Comparison of ENCODE assay signal across 8 cellular contexts in the genomic region with DNA sequence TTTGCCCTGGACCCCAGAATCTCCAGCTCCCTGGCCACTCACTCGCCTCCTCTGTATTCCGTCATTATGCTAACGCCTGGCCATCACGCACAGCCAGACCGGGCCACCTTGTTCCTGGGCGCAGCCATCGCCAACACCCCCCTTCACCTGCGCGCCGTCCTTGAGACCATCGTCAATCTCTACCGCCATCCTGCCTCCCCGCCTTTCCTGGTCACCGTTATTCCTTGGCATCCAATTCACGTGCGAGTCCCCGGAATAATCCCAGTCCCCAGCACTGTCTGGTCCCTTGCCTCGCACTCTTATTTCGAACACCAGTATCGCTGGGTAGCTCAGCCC. TPM values are rescaled to one million over a fixed set of nuclear protein-coding genes. Genes with fewer than 3 reads are reported as not detected.
A peak's percentile ranks its signal among the peaks of the same experiment; 100 is the strongest.
DNase-seq lines count a peak whose midpoint lies in the region; ATAC-seq, FAIRE-seq and TF ChIP-seq lines count a peak whose summit lies in the region.

No MANE protein-coding gene starts in this region.

- intact Hi-C loops in activated T-helper 2 cell treated with anti-CD3 and anti-CD28 coated beads, Interferon-gamma antibody, Interleukin-2, Interleukin-4, amounts not matched to agents 10 μg/mL and 5 μg/mL and 100 μg/mL, durations not matched to agents 14 hours and 24 hours and 36 hours (cut with micrococcal nuclease), result loop anchor here (1.0 to 2.0 kb wide), 6 partner anchors 15 to 171 kb away; a partner anchor contains a TSS

- H2AFZ ChIP-seq in hepatocyte, result peak overlapping the region; percentile 10

- no peaks in the 10 kb centered on the region for H3K9me2 ChIP-seq in hepatocyte (replicated peaks; ENCODE audit: insufficient read depth)

- DNase-seq in AG09309 (ENCODE audit: low read depth) (no peak), HFF-Myc (ENCODE audit: extremely low read depth, low read depth) (no peak), hepatocyte (ENCODE audit: low spot score) (peak; percentile 32), HTR-8/SVneo (ENCODE audit: insufficient read length, low spot score) (no peak)
- DNase-seq in activated T-helper 2 cell treated with anti-CD3 and anti-CD28 coated beads, Interferon-gamma antibody, Interleukin-2, Interleukin-4, amounts not matched to agents 10 μg/mL and 5 μg/mL and 100 μg/mL, durations not matched to agents 14 hours and 24 hours and 36 hours (ENCODE audit: low spot score), result no peak
- no peak for DNase-seq in activated CD4-positive, CD25-positive, alpha-beta regulatory T cell treated with anti-CD3 and anti-CD28 coated beads, Interleukin-2, amount 50 U/mL, for 72 hours

- H3K4me3 Mint-ChIP-seq in activated T-helper 2 cell treated with anti-CD3 and anti-CD28 coated beads, Interferon-gamma antibody, Interleukin-2, Interleukin-4, amounts not matched to agents 10 μg/mL and 5 μg/mL and 100 μg/mL, durations not matched to agents 14 hours and 24 hours and 36 hours (ENCODE audit: low read depth), result peak overlapping the region; percentile 99

- H4K20me1 ChIP-seq in hepatocyte (ENCODE audit: insufficient read depth, poor library complexity, severe bottlenecking), result no peaks in the 10 kb centered on the region

- no peak for ATAC-seq in HG03460 (IDR thresholded peaks at IDR 0.05; ENCODE audit: unreplicated experiment)

- no peaks in the 10 kb centered on the region for H3K36me3 ChIP-seq in hepatocyte (replicated peaks; ENCODE audit: insufficient read depth, low read depth)

- H3K27ac Mint-ChIP-seq in activated T-helper 2 cell treated with anti-CD3 and anti-CD28 coated beads, Interferon-gamma antibody, Interleukin-2, Interleukin-4, amounts not matched to agents 10 μg/mL and 5 μg/mL and 100 μg/mL, durations not matched to agents 14 hours and 24 hours and 36 hours, result peak overlapping the region; percentile 83

- H3K27ac ChIP-seq in hepatocyte, result peak overlapping the region; percentile 71
- H3K27ac ChIP-seq in skin epidermis, result peak overlapping the region; percentile 16 to 89 (median 85)

- no peaks in the 10 kb centered on the region for H3K27me3 ChIP-seq in hepatocyte

- H3K4me3 ChIP-seq in AG09309 (ENCODE audit: control insufficient read depth, low read depth, low read length), result peak overlapping the region; percentile 97
- peak overlapping the region; percentile 95 for H3K4me3 ChIP-seq in HFF-Myc (replicated peaks; ENCODE audit: low read depth, low read length)
- peak overlapping the region; percentile 2 for H3K4me3 ChIP-seq in hepatocyte
- peak overlapping the region; percentile 56 to 86 (median 71) for H3K4me3 ChIP-seq in skin epidermis

- peaks cover 24% of the 10 kb centered on the region for H3K36me3 Mint-ChIP-seq in activated T-helper 2 cell treated with anti-CD3 and anti-CD28 coated beads, Interferon-gamma antibody, Interleukin-2, Interleukin-4, amounts not matched to agents 10 μg/mL and 5 μg/mL and 100 μg/mL, durations not matched to agents 14 hours and 24 hours and 36 hours (ENCODE audit: low read depth)

- WGBS in hepatocyte (ENCODE audit: low lambda C conversion rate, missing lambda C conversion rate), result under 1% methylated on average over 20 of the region's 20 CpGs

- no peaks in the 10 kb centered on the region for H3K9me3 ChIP-seq in hepatocyte (ENCODE audit: low read depth)

- no peaks in the 10 kb centered on the region for H3K4me1 ChIP-seq in hepatocyte (ENCODE audit: insufficient read depth)

- peaks cover 14% of the 10 kb centered on the region for H3K79me2 ChIP-seq in hepatocyte

- TF ChIP-seq CTCF in AG09309 (IDR thresholded peaks at IDR 0.05; ENCODE audit: control insufficient read depth, insufficient read depth, low read depth, low read length, missing control alignments) (no peak), HFF-Myc (IDR thresholded peaks at IDR 0.05; ENCODE audit: low read depth, low read length, missing control alignments) (no peak), hepatocyte (IDR thresholded peaks at IDR 0.05; ENCODE audit: poor library complexity) (no peak)

- H3K4me2 ChIP-seq in hepatocyte, result peak overlapping the region; percentile 93

- peaks cover 20% of the 10 kb centered on the region for H3K4me1 Mint-ChIP-seq in activated T-helper 2 cell treated with anti-CD3 and anti-CD28 coated beads, Interferon-gamma antibody, Interleukin-2, Interleukin-4, amounts not matched to agents 10 μg/mL and 5 μg/mL and 100 μg/mL, durations not matched to agents 14 hours and 24 hours and 36 hours (ENCODE audit: low read depth)

- H3K9me3 Mint-ChIP-seq in activated T-helper 2 cell treated with anti-CD3 and anti-CD28 coated beads, Interferon-gamma antibody, Interleukin-2, Interleukin-4, amounts not matched to agents 10 μg/mL and 5 μg/mL and 100 μg/mL, durations not matched to agents 14 hours and 24 hours and 36 hours, result no peaks in the 10 kb centered on the region

- no peak for FAIRE-seq in HTR-8/SVneo (lab: Jason Lieb, UNC)

- H3K27me3 Mint-ChIP-seq in activated T-helper 2 cell treated with anti-CD3 and anti-CD28 coated beads, Interferon-gamma antibody, Interleukin-2, Interleukin-4, amounts not matched to agents 10 μg/mL and 5 μg/mL and 100 μg/mL, durations not matched to agents 14 hours and 24 hours and 36 hours (ENCODE audit: low read depth), result no peaks in the 10 kb centered on the region

RNA-seq across cellular contexts. Expression of a gene that starts 0.5 kb away (rescaled TPM):
- total RNA-seq in activated T-helper 2 cell treated with anti-CD3 and anti-CD28 coated beads, Interferon-gamma antibody, Interleukin-2, Interleukin-4, amounts not matched to agents 10 μg/mL and 5 μg/mL and 100 μg/mL, durations not matched to agents 14 hours and 24 hours and 36 hours, result 54.5 and 60.0 TPM in 2 replicates
- total RNA-seq in hepatocyte, result 105 and 128 TPM in 2 replicates
- polyA plus RNA-seq in hepatocyte, result 195 and 228 TPM in 2 replicates

RNA-seq across cellular contexts. Expression of a gene that starts 5.3 kb away (rescaled TPM):
- total RNA-seq in activated T-helper 2 cell treated with anti-CD3 and anti-CD28 coated beads, Interferon-gamma antibody, Interleukin-2, Interleukin-4, amounts not matched to agents 10 μg/mL and 5 μg/mL and 100 μg/mL, durations not matched to agents 14 hours and 24 hours and 36 hours, result 4.8 and 5.1 TPM in 2 replicates
- 1.5 and 2.2 TPM in 2 replicates for total RNA-seq in hepatocyte
- polyA plus RNA-seq in hepatocyte, result 0.39 and 0.66 TPM in 2 replicates

RNA-seq across cellular contexts. Expression of a gene that starts 14.1 kb away (rescaled TPM):
- 47.5 and 50.0 TPM in 2 replicates for total RNA-seq in activated T-helper 2 cell treated with anti-CD3 and anti-CD28 coated beads, Interferon-gamma antibody, Interleukin-2, Interleukin-4, amounts not matched to agents 10 μg/mL and 5 μg/mL and 100 μg/mL, durations not matched to agents 14 hours and 24 hours and 36 hours
- 27.3 and 30.9 TPM in 2 replicates for total RNA-seq in hepatocyte
- polyA plus RNA-seq in hepatocyte, result 62.1 and 75.2 TPM in 2 replicates

RNA-seq across cellular contexts. Expression of a gene that starts 19.8 kb away (rescaled TPM):
- 24.4 and 24.5 TPM in 2 replicates for total RNA-seq in activated T-helper 2 cell treated with anti-CD3 and anti-CD28 coated beads, Interferon-gamma antibody, Interleukin-2, Interleukin-4, amounts not matched to agents 10 μg/mL and 5 μg/mL and 100 μg/mL, durations not matched to agents 14 hours and 24 hours and 36 hours
- total RNA-seq in hepatocyte, result 6.2 and 9.1 TPM in 2 replicates
- 3.1 and 4.8 TPM in 2 replicates for polyA plus RNA-seq in hepatocyte

RNA-seq across cellular contexts. Expression of a gene that starts 20.0 kb away (rescaled TPM):
- 12.7 and 13.2 TPM in 2 replicates for total RNA-seq in activated T-helper 2 cell treated with anti-CD3 and anti-CD28 coated beads, Interferon-gamma antibody, Interleukin-2, Interleukin-4, amounts not matched to agents 10 μg/mL and 5 μg/mL and 100 μg/mL, durations not matched to agents 14 hours and 24 hours and 36 hours
- total RNA-seq in hepatocyte, result 6.9 and 8.1 TPM in 2 replicates
- 12.4 and 13.0 TPM in 2 replicates for polyA plus RNA-seq in hepatocyte

Comparison
In these comparisons a context has a peak if more than half of its experiments do, and no peak if none do; other contexts are left out.
1. H3K4me3 ChIP-seq: peak in every context shown above with its lines; median percentile 97 in AG09309; 95 in HFF-Myc; 71 in skin epidermis; 2 in hepatocyte.